Comparison of ENCODE assay signal across 23 cellular contexts in genomic region chr2:227812001-227812400, GRCh38. TPM values are rescaled to one million over a fixed set of nuclear protein-coding genes. Genes with fewer than 3 reads are reported as not detected.
"Had no signal": no experiment of that assay in that cellular context is flagged by ENCODE, and none has a peak within 500 bp of the region (broad histone marks: within the 10 kb centered on the region; RNA-seq: fewer than 3 reads in every experiment).

No MANE protein-coding gene starts in this region.

- H3K27me3 ChIP-seq: foreskin keratinocyte, stomach, transverse colon had no signal

- H2AFZ ChIP-seq: parathyroid adenoma had no signal

- H3K79me2 ChIP-seq: parathyroid adenoma had no signal

- H3K9ac ChIP-seq: parathyroid adenoma had no signal

- H3K27ac ChIP-seq: epithelial cell of prostate, esophagus muscularis mucosa, foreskin keratinocyte, parathyroid adenoma, psoas muscle, stomach, thoracic aorta, transverse colon had no signal

- H3K4me1 ChIP-seq: esophagus muscularis mucosa, parathyroid adenoma, psoas muscle had no signal

- H3K9me3 ChIP-seq: esophagus muscularis mucosa, psoas muscle, stomach, thoracic aorta, transverse colon had no signal

- H3K36me3 ChIP-seq: esophagus muscularis mucosa, stomach, thoracic aorta, transverse colon had no signal

- H3K4me3 ChIP-seq: esophagus muscularis mucosa, psoas muscle, stomach, thoracic aorta, transverse colon had no signal

- ATAC-seq: foreskin keratinocyte; left ventricle myocardium superior; naive thymus-derived CD4-positive, alpha-beta T cell; psoas muscle; sciatic nerve had no signal

- DNase-seq: effector memory CD8-positive, alpha-beta T cell; foreskin keratinocyte; immature natural killer cell; left ventricle myocardium superior; naive thymus-derived CD4-positive, alpha-beta T cell; nephron progenitor cell; psoas muscle; retina; stimulated activated CD4-positive, alpha-beta T cell treated with anti-CD3 and anti-CD28 coated beads, Interleukin-2, amount 100 ng/mL, for 24 hours; stimulated activated CD4-positive, alpha-beta T cell treated with anti-CD3 and anti-CD28 coated beads, Interleukin-4, amount 100 ng/mL, for 4 hours; stimulated activated naive CD4-positive, alpha-beta T cell; stomach; substantia nigra; transverse colon had no signal

RNA-seq across cellular contexts. Expression of gene CCL20, which starts 1.6 kb away (rescaled TPM):
- total RNA-seq: left ventricle myocardium superior, skeletal muscle tissue had no signal
- polyA plus RNA-seq: naive thymus-derived CD4-positive, alpha-beta T cell had no signal

RNA-seq across cellular contexts. Expression of gene DAW1, which starts 59.4 kb away (rescaled TPM):
- total RNA-seq: left ventricle myocardium superior; mesenteric fat pad; mononuclear cell; naive thymus-derived CD4-positive, alpha-beta T cell; psoas muscle; sciatic nerve; skeletal muscle tissue; stomach; transverse colon; ureter had no signal
- polyA plus RNA-seq: immature natural killer cell; naive thymus-derived CD4-positive, alpha-beta T cell had no signal
